In genomic region chr7:74263399-74264120, GRCh38 we compare ENCODE assay signal across 1 cellular context.
TF ChIP-seq lines count a peak whose summit lies in the region.

No MANE protein-coding gene starts in this region.

TF ChIP-seq in IMR-90, 13 proteins besides CTCF, POLR2A, EP300 and RAD21 (continued from another document):
- TF ChIP-seq MAZ (IDR thresholded peaks at IDR 0.05; ENCODE audit: borderline replicate concordance, low read depth, low read length) (no peak), FOS (IDR thresholded peaks at IDR 0.05; ENCODE audit: low read depth, low read length) (no peak)
